Comparison of ENCODE assay signal across 8 cellular contexts in genomic region chr3:186107148-186108105, GRCh38. TPM values are rescaled to one million over a fixed set of nuclear protein-coding genes. Genes with fewer than 3 reads are reported as not detected.
A peak's percentile ranks its signal among the peaks of the same experiment; 100 is the strongest.
DNase-seq lines count a peak whose midpoint lies in the region; ATAC-seq, FAIRE-seq and TF ChIP-seq lines count a peak whose summit lies in the region.

No MANE protein-coding gene starts in this region.

- no peaks in the 10 kb centered on the region for H3F3A ChIP-seq in Loucy (ENCODE audit: low read depth)

- H4K20me1 ChIP-seq in Loucy (ENCODE audit: insufficient read depth, low read length, poor library complexity, severe bottlenecking) = peaks cover 7% of the 10 kb centered on the region

- H3K9me3 ChIP-seq in Loucy (ENCODE audit: insufficient read depth, low read depth, low read length) (no peaks in the 10 kb centered on the region), Panc1 (ENCODE audit: control insufficient read depth, insufficient read depth, low read depth, low read length) (no peaks in the 10 kb centered on the region), upper lobe of right lung (no peaks in the 10 kb centered on the region)

- peaks cover 58% of the 10 kb centered on the region for H3K4me1 ChIP-seq in Loucy (ENCODE audit: insufficient read depth, low read length, poor library complexity, severe bottlenecking)
- H3K4me1 ChIP-seq in Panc1 (ENCODE audit: control insufficient read depth, insufficient read depth, low read length) = peaks cover 39% of the 10 kb centered on the region
- peaks cover 21% of the 10 kb centered on the region for H3K4me1 ChIP-seq in upper lobe of right lung

- POLR2A ChIA-PET in GM10248 (lab: Yijun Ruan, JAX) = interaction anchor here (0.6 kb wide), 3 partner anchors 17 to 118 kb away, joined by 3 read pairs; no protein-coding TSS in a partner anchor
- POLR2A ChIA-PET in Panc1 (lab: Charles Lee) = interaction anchor here (0.5 to 1.2 kb wide), 3 partner anchors 10 to 174 kb away, joined by 3 to 4 read pairs (median 4); no protein-coding TSS in a partner anchor

- peak; percentile 53 for ATAC-seq in Panc1
- ATAC-seq in upper lobe of right lung = peak; percentile 3
- no peak for ATAC-seq in GM19452 (IDR thresholded peaks at IDR 0.05; ENCODE audit: unreplicated experiment)

- peak overlapping the region; percentile 66 for H3K9ac ChIP-seq in Loucy (ENCODE audit: low read depth, low read length, poor library complexity, severe bottlenecking)

- peak overlapping the region in 2 of 3 experiments; percentile 34 to 48 for H3K27ac Mint-ChIP-seq in nephron

- H3K4me3 ChIP-seq in Loucy (ENCODE audit: low read length, poor library complexity, severe bottlenecking) = peak overlapping the region; percentile 77
- peak overlapping the region; percentile 76 to 91 for H3K4me3 ChIP-seq in Panc1 (ENCODE audit: low read depth in 2 of 2, low read length in 2 of 2)
- H3K4me3 ChIP-seq in upper lobe of right lung = peak overlapping the region; percentile 79

- intact Hi-C loops in Panc1 (cut with micrococcal nuclease; ENCODE audit: unreplicated experiment) = loop anchor here (5.0 kb wide), 2 partner anchors 125 to 135 kb away; no protein-coding TSS in a partner anchor
- intact Hi-C loops in upper lobe of right lung (cut with DNase I) = no loop called here

- TF ChIP-seq CTCF in GM10248 (IDR thresholded peaks at IDR 0.05; ENCODE audit: control extremely low read depth, extremely low read depth, low read depth, missing control alignments) (no peak), Loucy (conservative IDR thresholded peaks at IDR 0.05; ENCODE audit: low read length) (no peak), Panc1 (IDR thresholded peaks at IDR 0.05) (no peak), nephron (IDR thresholded peaks at IDR 0.05; ENCODE audit: unreplicated experiment in 3 of 3) (no peak), upper lobe of right lung (IDR thresholded peaks at IDR 0.05) (no peak)

- H3K4me3 Mint-ChIP-seq in nephron = peak overlapping the region; percentile 85 to 90 (median 88)

- H3K27ac ChIP-seq in Panc1 (ENCODE audit: low read length) (peak overlapping the region; percentile 81), upper lobe of right lung (peak overlapping the region; percentile 86)

- no peaks in the 10 kb centered on the region for H3K79me2 ChIP-seq in Loucy (ENCODE audit: insufficient read depth, low read length)

- H3K4me1 Mint-ChIP-seq in nephron = peaks cover 54% of the 10 kb centered on the region

- peak; percentile 75 for DNase-seq in GM10248 (ENCODE audit: extremely low spot score)
- no peak for DNase-seq in Panc1 (ENCODE audit: low read depth, low spot score)
- peak; percentile 37 for DNase-seq in activated naive CD4-positive, alpha-beta T cell treated with Interleukin-2 at 50 U/mL for 16 hours
- peak; percentile 65 to 66 for DNase-seq in frontal cortex (ENCODE audit: low spot score in 2 of 2)
- peak; percentile 84 for DNase-seq in upper lobe of right lung

- H3K27me3 ChIP-seq in Loucy (ENCODE audit: insufficient read depth, low read length, poor library complexity, severe bottlenecking) = peaks cover 9% of the 10 kb centered on the region
- 0 out of 2 replicates have a peak, but pooled peaks cover 2% of the 10 kb centered on the region for H3K27me3 ChIP-seq in Panc1 (ENCODE audit: control insufficient read depth, insufficient read depth, low read length)
- peaks cover 6% of the 10 kb centered on the region for H3K27me3 ChIP-seq in upper lobe of right lung

- FAIRE-seq in frontal cortex (lab: Jason Lieb, UNC) = no peak

- peaks cover 69% of the 10 kb centered on the region for H3K27me3 Mint-ChIP-seq in nephron (ENCODE audit: low read depth)

- H3K36me3 Mint-ChIP-seq in nephron (ENCODE audit: low read depth) = peaks cover 4% of the 10 kb centered on the region

- peak overlapping the region; percentile 94 for H3K4me2 ChIP-seq in Loucy (ENCODE audit: low read depth, low read length, poor library complexity, severe bottlenecking)

- no TSS peak for BruUV-seq in Panc1 (replicated peaks; lab: Mats Ljungman, UMichigan)

- H3K36me3 ChIP-seq in Loucy (ENCODE audit: insufficient read depth, low read length) (no peaks in the 10 kb centered on the region), Panc1 (ENCODE audit: control insufficient read depth, insufficient read depth, low read length) (no peaks in the 10 kb centered on the region; the same call in 1 of the 2 replicates), upper lobe of right lung (peaks cover 4% of the 10 kb centered on the region)

- no peaks in the 10 kb centered on the region for H3K9me3 Mint-ChIP-seq in nephron

- H3K9me2 ChIP-seq in Loucy (replicated peaks; ENCODE audit: low read depth, low read length) = no peaks in the 10 kb centered on the region

- CTCF ChIA-PET in GM10248 (lab: Yijun Ruan, JAX) (interaction anchor here (1.3 to 1.5 kb wide), 2 partner anchors 11 to 427 kb away, joined by 3 read pairs; no protein-coding TSS in a partner anchor), Panc1 (lab: Charles Lee) (interaction anchor here (0.6 to 0.9 kb wide), 3 partner anchors 42 to 164 kb away, joined by 3 to 5 read pairs (median 4); no protein-coding TSS in a partner anchor)

- in situ Hi-C loops in Panc1 (cut with HindIII; ENCODE audit: low pct_unique_long_range_greater_than_20kb, low sequenced_read_pairs) = no loop called here

- no peak overlapping the region for H2AFZ ChIP-seq in Loucy (ENCODE audit: low read length)

RNA-seq across cellular contexts. Expression of gene ETV5, which starts 1.5 kb away (rescaled TPM):
- 79.3 TPM for total RNA-seq in Panc1 (2021; ENCODE audit: unreplicated experiment)
- 43.0 TPM for polyA plus RNA-seq in Panc1 (2012; ENCODE audit: insufficient read length)
- total RNA-seq in frontal cortex = 25.7 TPM
- 56.3 TPM for total RNA-seq in upper lobe of right lung
